14 cellular contexts compared by ENCODE assay signal in the genomic region with DNA sequence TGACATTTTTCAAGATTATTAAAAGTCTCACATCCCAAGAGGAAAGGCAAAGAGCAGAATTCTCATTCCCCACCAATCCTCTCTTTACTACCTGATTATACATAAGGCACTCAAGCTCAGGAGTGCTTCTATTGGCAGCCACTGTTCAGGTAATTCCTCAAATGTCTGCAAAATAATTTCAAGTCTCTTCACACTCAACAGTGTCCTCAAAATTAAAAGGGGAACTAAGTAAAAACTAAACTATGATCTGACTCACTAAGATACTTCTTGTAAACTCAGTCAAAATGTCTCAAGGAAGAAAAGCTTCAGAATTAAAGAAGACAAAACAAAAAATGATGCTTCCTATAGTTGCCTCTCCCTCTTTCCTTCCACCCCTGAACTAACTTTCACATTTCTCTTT.
A peak's percentile ranks its signal among the peaks of the same experiment; 100 is the strongest.
DNase-seq lines count a peak whose midpoint lies in the region; ATAC-seq, FAIRE-seq and TF ChIP-seq lines count a peak whose summit lies in the region.
"Had no signal": no experiment of that assay in that cellular context is flagged by ENCODE, and none has a peak within 500 bp of the region (broad histone marks: within the 10 kb centered on the region; RNA-seq: fewer than 3 reads in every experiment).

No MANE protein-coding gene starts in this region.

- peaks cover 10% of the 10 kb centered on the region for H3K4me1 Mint-ChIP-seq in activated T-cell treated with anti-CD3 and anti-CD28 coated beads, Interleukin-2, amount 50 U/mL, for 24 hours (ENCODE audit: low read depth)
- H3K4me1 Mint-ChIP-seq in dendritic cell treated with granulocyte-macrophage colony-stimulating factor and Interleukin-4, amounts not matched to agents 40 ng/mL and 50 ng/mL, for 4 days (ENCODE audit: low read depth): peaks cover 15% of the 10 kb centered on the region
- H3K4me1 Mint-ChIP-seq in nephron progenitor cell: no peaks in the 10 kb centered on the region

- intact Hi-C loops in dendritic cell treated with granulocyte-macrophage colony-stimulating factor and Interleukin-4, amounts not matched to agents 40 ng/mL and 50 ng/mL, for 4 days (cut with micrococcal nuclease): no loop called here

- TF ChIP-seq CTCF in nephron progenitor cell (IDR thresholded peaks at IDR 0.05): no peak

- H3K36me3 Mint-ChIP-seq in activated T-cell treated with anti-CD3 and anti-CD28 coated beads, Interleukin-2, amount 50 U/mL, for 24 hours (ENCODE audit: low read depth): peaks cover 43% of the 10 kb centered on the region
- peaks cover 13% of the 10 kb centered on the region for H3K36me3 Mint-ChIP-seq in dendritic cell treated with granulocyte-macrophage colony-stimulating factor and Interleukin-4, amounts not matched to agents 40 ng/mL and 50 ng/mL, for 4 days (ENCODE audit: low read depth)
- H3K36me3 Mint-ChIP-seq in nephron progenitor cell (ENCODE audit: low read depth): peaks cover 6% of the 10 kb centered on the region

- DNase-seq in activated T-cell treated with anti-CD3 and anti-CD28 coated beads, Interleukin-2, amount 50 U/mL, for 24 hours: no peak
- no peak for DNase-seq in activated T-cell treated with anti-CD3 and anti-CD28 coated beads, Interleukin-2, amount 50 U/mL, for 48 hours
- no peak for DNase-seq in nephron progenitor cell
- no peak for DNase-seq in central memory CD4-positive, alpha-beta T cell
- DNase-seq in frontal cortex (ENCODE audit: low spot score in 2 of 2): no peak
- DNase-seq: activated CD4-positive, alpha-beta memory T cell treated with anti-CD3 and anti-CD28 coated beads, Interleukin-2, amount 10 ng/mL, durations not matched to agents 7 days and 5 days; erythroblast; spleen; stimulated activated naive CD8-positive, alpha-beta T cell treated with anti-CD3 and anti-CD28 coated beads, Interleukin-15, Interleukin-2, amounts not matched to agents 100 U/mL and 50 U/mL, for 24 hours had no signal

- no peak overlapping the region for H3K4me3 Mint-ChIP-seq in activated T-cell treated with anti-CD3 and anti-CD28 coated beads, Interleukin-2, amount 50 U/mL, for 24 hours
- H3K4me3 Mint-ChIP-seq in dendritic cell treated with granulocyte-macrophage colony-stimulating factor and Interleukin-4, amounts not matched to agents 40 ng/mL and 50 ng/mL, for 4 days: no peak overlapping the region
- no peak overlapping the region for H3K4me3 Mint-ChIP-seq in nephron progenitor cell
- H3K4me3 Mint-ChIP-seq: activated CD4-positive, alpha-beta memory T cell treated with anti-CD3 and anti-CD28 coated beads, Interleukin-2, amount 10 ng/mL, durations not matched to agents 7 days and 5 days had no signal

- H3K27ac Mint-ChIP-seq in activated T-cell treated with anti-CD3 and anti-CD28 coated beads, Interleukin-2, amount 50 U/mL, for 24 hours: peak overlapping the region; percentile 7
- H3K27ac Mint-ChIP-seq in dendritic cell treated with granulocyte-macrophage colony-stimulating factor and Interleukin-4, amounts not matched to agents 40 ng/mL and 50 ng/mL, for 4 days: peak overlapping the region; percentile 39
- no peak overlapping the region for H3K27ac Mint-ChIP-seq in nephron progenitor cell
- H3K27ac Mint-ChIP-seq: activated CD4-positive, alpha-beta memory T cell treated with anti-CD3 and anti-CD28 coated beads, Interleukin-2, amount 10 ng/mL, durations not matched to agents 7 days and 5 days had no signal

- H3K27me3 Mint-ChIP-seq in activated T-cell treated with anti-CD3 and anti-CD28 coated beads, Interleukin-2, amount 50 U/mL, for 24 hours: no peaks in the 10 kb centered on the region
- no peaks in the 10 kb centered on the region for H3K27me3 Mint-ChIP-seq in dendritic cell treated with granulocyte-macrophage colony-stimulating factor and Interleukin-4, amounts not matched to agents 40 ng/mL and 50 ng/mL, for 4 days
- no peaks in the 10 kb centered on the region for H3K27me3 Mint-ChIP-seq in nephron progenitor cell (ENCODE audit: low read depth, poor library complexity)
- H3K27me3 Mint-ChIP-seq: activated CD4-positive, alpha-beta memory T cell treated with anti-CD3 and anti-CD28 coated beads, Interleukin-2, amount 10 ng/mL, durations not matched to agents 7 days and 5 days had no signal

- FAIRE-seq in frontal cortex (lab: Jason Lieb, UNC): no peak
- FAIRE-seq: A549, astrocyte had no signal

- H3K9me3 Mint-ChIP-seq in activated T-cell treated with anti-CD3 and anti-CD28 coated beads, Interleukin-2, amount 50 U/mL, for 24 hours: no peaks in the 10 kb centered on the region
- H3K9me3 Mint-ChIP-seq in dendritic cell treated with granulocyte-macrophage colony-stimulating factor and Interleukin-4, amounts not matched to agents 40 ng/mL and 50 ng/mL, for 4 days: no peaks in the 10 kb centered on the region
- H3K9me3 Mint-ChIP-seq in nephron progenitor cell: no peaks in the 10 kb centered on the region
- H3K9me3 Mint-ChIP-seq: activated CD4-positive, alpha-beta memory T cell treated with anti-CD3 and anti-CD28 coated beads, Interleukin-2, amount 10 ng/mL, durations not matched to agents 7 days and 5 days had no signal

- peak; percentile 92 for ATAC-seq in GM21619 (IDR thresholded peaks at IDR 0.05; ENCODE audit: unreplicated experiment)
- ATAC-seq in HG03139 (IDR thresholded peaks at IDR 0.05; ENCODE audit: unreplicated experiment): peak; percentile 91
- ATAC-seq: A549; stimulated activated naive CD8-positive, alpha-beta T cell treated with anti-CD3 and anti-CD28 coated beads, Interleukin-15, Interleukin-2, amounts not matched to agents 100 U/mL and 50 U/mL, for 24 hours had no signal
